In the genomic region with DNA sequence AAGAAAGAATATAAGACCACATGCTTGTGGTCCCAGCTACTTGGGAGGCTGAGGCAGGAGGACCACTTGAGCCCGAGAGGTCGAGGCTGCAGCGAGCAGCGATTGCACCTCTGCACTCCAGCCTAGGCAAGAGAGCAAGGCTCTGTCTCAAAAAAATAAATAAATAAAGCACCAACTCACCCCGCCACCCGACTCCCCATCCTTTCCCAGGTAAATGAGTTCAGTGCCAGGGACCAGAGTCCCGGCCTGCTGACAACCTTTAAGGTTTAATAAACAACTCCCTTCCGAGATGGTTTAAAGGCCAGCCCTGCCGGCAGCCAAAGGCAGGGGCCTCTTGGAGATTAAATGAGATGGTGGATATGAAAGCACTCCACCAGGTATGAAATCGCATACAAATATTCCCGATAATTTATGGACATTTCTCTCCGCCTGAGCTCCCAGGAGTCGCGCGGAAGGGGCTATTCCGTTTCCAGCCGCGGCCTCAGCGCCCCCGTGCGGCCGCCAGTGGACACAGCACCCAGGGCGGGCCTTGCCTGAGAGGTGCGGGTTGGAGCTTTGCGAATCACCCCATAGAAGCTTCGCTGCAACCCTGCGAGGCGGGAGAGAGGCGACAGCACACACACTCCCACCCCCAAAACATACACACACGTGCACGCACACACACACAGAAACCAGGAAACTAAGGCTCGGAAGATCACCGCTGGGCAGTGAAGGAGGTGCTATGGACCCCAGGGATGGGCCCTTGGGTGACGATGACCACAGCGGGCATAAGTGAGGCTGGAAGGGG, we compare ENCODE assay signal across 1 cellular context.
A peak's percentile ranks its signal among the peaks of the same experiment; 100 is the strongest.
TF ChIP-seq lines count a peak whose summit lies in the region.

No MANE protein-coding gene starts in this region.

TF ChIP-seq in HepG2, 621 proteins besides CTCF, POLR2A, EP300 and RAD21 (continued from another document and continues in another):
- TF ChIP-seq, protein P1, sequence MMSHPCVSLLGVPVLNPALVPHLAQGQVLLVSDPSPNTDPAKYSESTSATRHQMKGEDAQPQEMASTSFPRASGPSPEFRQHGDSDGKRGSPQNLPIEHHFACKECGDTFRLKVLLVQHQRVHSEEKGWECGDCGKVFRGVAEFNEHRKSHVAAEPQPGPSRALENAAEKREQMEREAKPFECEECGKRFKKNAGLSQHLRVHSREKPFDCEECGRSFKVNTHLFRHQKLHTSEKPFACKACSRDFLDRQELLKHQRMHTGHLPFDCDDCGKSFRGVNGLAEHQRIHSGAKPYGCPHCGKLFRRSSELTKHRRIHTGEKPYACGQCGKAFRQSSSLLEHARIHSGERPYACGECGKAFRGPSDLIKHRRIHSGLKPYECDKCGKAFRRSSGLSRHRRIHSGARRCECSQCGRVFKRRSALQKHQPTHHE (CRISPR knock-in tag; IDR thresholded peaks at IDR 0.05; ENCODE audit: borderline replicate concordance) = no peak
- TF ChIP-seq ZNF841 (CRISPR knock-in tag; IDR thresholded peaks at IDR 0.05; ENCODE audit: borderline replicate concordance) = no peak
- TF ChIP-seq EZH2 (conservative IDR thresholded peaks at IDR 0.05; ENCODE audit: low read depth, low read length) = 0 out of 2 replicates have a peak, but pooled peaks have one; percentile 13
- TF ChIP-seq KDM3A (CRISPR knock-in tag; IDR thresholded peaks at IDR 0.05; ENCODE audit: low read depth) = 0 out of 2 replicates have a peak, but pooled peaks have one; percentile 64
- no peak for TF ChIP-seq KLF16 (CRISPR knock-in tag; IDR thresholded peaks at IDR 0.05)
- TF ChIP-seq FOXK2 (IDR thresholded peaks at IDR 0.05) = no peak
- TF ChIP-seq HES4 (CRISPR knock-in tag; IDR thresholded peaks at IDR 0.05; ENCODE audit: borderline replicate concordance) = no peak
- TF ChIP-seq ZNF605 (CRISPR knock-in tag; IDR thresholded peaks at IDR 0.05) = peak; percentile 68; the same call in 1 of the 2 replicates
- TF ChIP-seq, protein P2, sequence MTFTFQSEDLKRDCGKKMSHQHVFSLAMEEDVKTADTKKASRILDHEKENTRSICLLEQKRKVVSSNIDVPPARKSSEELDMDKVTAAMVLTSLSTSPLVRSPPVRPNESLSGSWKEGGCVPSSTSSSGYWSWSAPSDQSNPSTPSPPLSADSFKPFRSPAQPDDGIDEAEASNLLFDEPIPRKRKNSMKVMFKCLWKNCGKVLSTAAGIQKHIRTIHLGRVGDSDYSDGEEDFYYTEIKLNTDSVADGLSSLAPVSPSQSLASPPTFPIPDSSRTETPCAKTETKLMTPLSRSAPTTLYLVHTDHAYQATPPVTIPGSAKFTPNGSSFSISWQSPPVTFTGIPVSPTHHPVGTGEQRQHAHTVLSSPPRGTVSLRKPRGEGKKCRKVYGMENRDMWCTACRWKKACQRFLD (CRISPR knock-in tag; IDR thresholded peaks at IDR 0.05; ENCODE audit: borderline replicate concordance) = 0 out of 2 replicates have a peak, but pooled peaks have one; percentile 15
- TF ChIP-seq GATAD1 (CRISPR knock-in tag; IDR thresholded peaks at IDR 0.05) = no peak
- TF ChIP-seq NRL (CRISPR knock-in tag; IDR thresholded peaks at IDR 0.05; ENCODE audit: borderline replicate concordance) = no peak
- TF ChIP-seq, protein P3, sequence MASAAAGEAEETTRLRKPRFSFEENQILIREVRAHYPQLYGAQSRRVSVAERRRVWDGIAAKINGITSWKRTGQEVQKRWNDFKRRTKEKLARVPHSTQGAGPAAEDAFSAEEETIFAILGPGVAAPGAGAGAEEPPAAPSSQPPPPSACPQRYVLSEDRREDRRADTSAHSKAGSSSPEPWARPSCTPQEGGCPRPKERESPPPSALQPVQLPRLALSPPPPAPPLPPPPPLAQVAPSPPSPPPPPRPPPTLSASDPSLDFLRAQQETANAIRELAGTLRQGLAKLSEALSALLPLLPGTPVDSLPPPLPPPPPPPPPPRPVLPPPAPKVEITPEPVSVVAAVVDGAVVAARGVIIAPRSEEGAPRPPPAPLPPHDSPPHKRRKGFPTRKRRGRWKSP (CRISPR knock-in tag; IDR thresholded peaks at IDR 0.05) = no peak
- TF ChIP-seq HOXD1 (CRISPR knock-in tag; IDR thresholded peaks at IDR 0.05) = no peak
- TF ChIP-seq NPAS2 (CRISPR knock-in tag; IDR thresholded peaks at IDR 0.05; ENCODE audit: borderline replicate concordance) = no peak
- TF ChIP-seq, protein P4, sequence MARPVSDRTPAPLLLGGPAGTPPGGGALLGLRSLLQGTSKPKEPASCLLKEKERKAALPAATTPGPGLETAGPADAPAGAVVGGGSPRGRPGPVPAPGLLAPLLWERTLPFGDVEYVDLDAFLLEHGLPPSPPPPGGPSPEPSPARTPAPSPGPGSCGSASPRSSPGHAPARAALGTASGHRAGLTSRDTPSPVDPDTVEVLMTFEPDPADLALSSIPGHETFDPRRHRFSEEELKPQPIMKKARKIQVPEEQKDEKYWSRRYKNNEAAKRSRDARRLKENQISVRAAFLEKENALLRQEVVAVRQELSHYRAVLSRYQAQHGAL (CRISPR knock-in tag; IDR thresholded peaks at IDR 0.05; ENCODE audit: not compliant biosample characterization) = no peak
- TF ChIP-seq, protein P5, sequence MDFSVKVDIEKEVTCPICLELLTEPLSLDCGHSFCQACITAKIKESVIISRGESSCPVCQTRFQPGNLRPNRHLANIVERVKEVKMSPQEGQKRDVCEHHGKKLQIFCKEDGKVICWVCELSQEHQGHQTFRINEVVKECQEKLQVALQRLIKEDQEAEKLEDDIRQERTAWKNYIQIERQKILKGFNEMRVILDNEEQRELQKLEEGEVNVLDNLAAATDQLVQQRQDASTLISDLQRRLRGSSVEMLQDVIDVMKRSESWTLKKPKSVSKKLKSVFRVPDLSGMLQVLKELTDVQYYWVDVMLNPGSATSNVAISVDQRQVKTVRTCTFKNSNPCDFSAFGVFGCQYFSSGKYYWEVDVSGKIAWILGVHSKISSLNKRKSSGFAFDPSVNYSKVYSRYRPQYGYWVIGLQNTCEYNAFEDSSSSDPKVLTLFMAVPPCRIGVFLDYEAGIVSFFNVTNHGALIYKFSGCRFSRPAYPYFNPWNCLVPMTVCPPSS (IDR thresholded peaks at IDR 0.05) = no peak
- TF ChIP-seq, protein P6, sequence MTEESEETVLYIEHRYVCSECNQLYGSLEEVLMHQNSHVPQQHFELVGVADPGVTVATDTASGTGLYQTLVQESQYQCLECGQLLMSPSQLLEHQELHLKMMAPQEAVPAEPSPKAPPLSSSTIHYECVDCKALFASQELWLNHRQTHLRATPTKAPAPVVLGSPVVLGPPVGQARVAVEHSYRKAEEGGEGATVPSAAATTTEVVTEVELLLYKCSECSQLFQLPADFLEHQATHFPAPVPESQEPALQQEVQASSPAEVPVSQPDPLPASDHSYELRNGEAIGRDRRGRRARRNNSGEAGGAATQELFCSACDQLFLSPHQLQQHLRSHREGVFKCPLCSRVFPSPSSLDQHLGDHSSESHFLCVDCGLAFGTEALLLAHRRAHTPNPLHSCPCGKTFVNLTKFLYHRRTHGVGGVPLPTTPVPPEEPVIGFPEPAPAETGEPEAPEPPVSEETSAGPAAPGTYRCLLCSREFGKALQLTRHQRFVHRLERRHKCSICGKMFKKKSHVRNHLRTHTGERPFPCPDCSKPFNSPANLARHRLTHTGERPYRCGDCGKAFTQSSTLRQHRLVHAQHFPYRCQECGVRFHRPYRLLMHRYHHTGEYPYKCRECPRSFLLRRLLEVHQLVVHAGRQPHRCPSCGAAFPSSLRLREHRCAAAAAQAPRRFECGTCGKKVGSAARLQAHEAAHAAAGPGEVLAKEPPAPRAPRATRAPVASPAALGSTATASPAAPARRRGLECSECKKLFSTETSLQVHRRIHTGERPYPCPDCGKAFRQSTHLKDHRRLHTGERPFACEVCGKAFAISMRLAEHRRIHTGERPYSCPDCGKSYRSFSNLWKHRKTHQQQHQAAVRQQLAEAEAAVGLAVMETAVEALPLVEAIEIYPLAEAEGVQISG (CRISPR knock-in tag; IDR thresholded peaks at IDR 0.05) = no peak
- TF ChIP-seq ZNF616 (CRISPR knock-in tag; IDR thresholded peaks at IDR 0.05; ENCODE audit: low read depth) = no peak
- TF ChIP-seq, protein P7, sequence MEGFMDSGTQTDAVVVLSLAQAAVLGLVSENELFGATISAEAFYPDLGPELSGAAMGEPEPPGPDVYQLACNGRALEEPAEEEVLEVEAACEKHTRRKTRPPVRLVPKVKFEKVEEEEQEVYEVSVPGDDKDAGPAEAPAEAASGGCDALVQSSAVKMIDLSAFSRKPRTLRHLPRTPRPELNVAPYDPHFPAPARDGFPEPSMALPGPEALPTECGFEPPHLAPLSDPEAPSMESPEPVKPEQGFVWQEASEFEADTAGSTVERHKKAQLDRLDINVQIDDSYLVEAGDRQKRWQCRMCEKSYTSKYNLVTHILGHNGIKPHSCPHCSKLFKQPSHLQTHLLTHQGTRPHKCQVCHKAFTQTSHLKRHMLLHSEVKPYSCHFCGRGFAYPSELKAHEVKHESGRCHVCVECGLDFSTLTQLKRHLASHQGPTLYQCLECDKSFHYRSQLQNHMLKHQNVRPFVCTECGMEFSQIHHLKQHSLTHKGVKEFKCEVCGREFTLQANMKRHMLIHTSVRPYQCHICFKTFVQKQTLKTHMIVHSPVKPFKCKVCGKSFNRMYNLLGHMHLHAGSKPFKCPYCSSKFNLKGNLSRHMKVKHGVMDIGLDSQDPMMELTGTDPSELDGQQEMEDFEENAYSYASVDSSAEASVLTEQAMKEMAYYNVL (CRISPR knock-in tag; IDR thresholded peaks at IDR 0.05; ENCODE audit: borderline replicate concordance) = 0 out of 2 replicates have a peak, but pooled peaks have one; percentile 24
- no peak for TF ChIP-seq SOX6 (IDR thresholded peaks at IDR 0.05)
- no peak; the same call in 1 of the 2 replicates for TF ChIP-seq SOX6 (CRISPR knock-in tag; IDR thresholded peaks at IDR 0.05)
- peak; percentile 55; the same call in 1 of the 2 replicates for TF ChIP-seq SALL1 (CRISPR knock-in tag; IDR thresholded peaks at IDR 0.05)
- no peak for TF ChIP-seq ZNF441 (CRISPR knock-in tag; IDR thresholded peaks at IDR 0.05; ENCODE audit: borderline replicate concordance)
- TF ChIP-seq, protein P8, sequence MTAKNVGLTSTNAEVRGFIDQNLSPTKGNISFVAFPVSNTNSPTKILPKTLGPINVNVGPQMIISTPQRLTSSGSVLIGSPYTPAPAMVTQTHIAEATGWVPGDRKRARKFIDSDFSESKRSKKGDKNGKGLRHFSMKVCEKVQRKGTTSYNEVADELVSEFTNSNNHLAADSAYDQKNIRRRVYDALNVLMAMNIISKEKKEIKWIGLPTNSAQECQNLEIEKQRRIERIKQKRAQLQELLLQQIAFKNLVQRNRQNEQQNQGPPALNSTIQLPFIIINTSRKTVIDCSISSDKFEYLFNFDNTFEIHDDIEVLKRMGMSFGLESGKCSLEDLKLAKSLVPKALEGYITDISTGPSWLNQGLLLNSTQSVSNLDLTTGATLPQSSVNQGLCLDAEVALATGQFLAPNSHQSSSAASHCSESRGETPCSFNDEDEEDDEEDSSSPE (CRISPR knock-in tag; IDR thresholded peaks at IDR 0.05) = 0 out of 2 replicates have a peak, but pooled peaks have one; percentile 22
- TF ChIP-seq ZNF44 (CRISPR knock-in tag; IDR thresholded peaks at IDR 0.05) = peak; percentile 39; the same call in 1 of the 2 replicates
- TF ChIP-seq, protein P9, sequence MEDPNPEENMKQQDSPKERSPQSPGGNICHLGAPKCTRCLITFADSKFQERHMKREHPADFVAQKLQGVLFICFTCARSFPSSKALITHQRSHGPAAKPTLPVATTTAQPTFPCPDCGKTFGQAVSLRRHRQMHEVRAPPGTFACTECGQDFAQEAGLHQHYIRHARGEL (CRISPR knock-in tag; IDR thresholded peaks at IDR 0.05) = no peak
- TF ChIP-seq ZNF678 (CRISPR knock-in tag; IDR thresholded peaks at IDR 0.05) = no peak
- TF ChIP-seq HNF4G (IDR thresholded peaks at IDR 0.05; ENCODE audit: borderline replicate concordance, low read depth, low read length) = no peak
- TF ChIP-seq HNF4G (CRISPR knock-in tag; IDR thresholded peaks at IDR 0.05; ENCODE audit: borderline replicate concordance, low read depth) = no peak
- TF ChIP-seq, protein P10, sequence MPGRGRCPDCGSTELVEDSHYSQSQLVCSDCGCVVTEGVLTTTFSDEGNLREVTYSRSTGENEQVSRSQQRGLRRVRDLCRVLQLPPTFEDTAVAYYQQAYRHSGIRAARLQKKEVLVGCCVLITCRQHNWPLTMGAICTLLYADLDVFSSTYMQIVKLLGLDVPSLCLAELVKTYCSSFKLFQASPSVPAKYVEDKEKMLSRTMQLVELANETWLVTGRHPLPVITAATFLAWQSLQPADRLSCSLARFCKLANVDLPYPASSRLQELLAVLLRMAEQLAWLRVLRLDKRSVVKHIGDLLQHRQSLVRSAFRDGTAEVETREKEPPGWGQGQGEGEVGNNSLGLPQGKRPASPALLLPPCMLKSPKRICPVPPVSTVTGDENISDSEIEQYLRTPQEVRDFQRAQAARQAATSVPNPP (CRISPR knock-in tag; IDR thresholded peaks at IDR 0.05) = no peak
- TF ChIP-seq IRF2 (CRISPR knock-in tag; IDR thresholded peaks at IDR 0.05) = peak; percentile 23; the same call in 1 of the 2 replicates
- no peak for TF ChIP-seq JUN (CRISPR knock-in tag; IDR thresholded peaks at IDR 0.05)
- TF ChIP-seq, protein P11, sequence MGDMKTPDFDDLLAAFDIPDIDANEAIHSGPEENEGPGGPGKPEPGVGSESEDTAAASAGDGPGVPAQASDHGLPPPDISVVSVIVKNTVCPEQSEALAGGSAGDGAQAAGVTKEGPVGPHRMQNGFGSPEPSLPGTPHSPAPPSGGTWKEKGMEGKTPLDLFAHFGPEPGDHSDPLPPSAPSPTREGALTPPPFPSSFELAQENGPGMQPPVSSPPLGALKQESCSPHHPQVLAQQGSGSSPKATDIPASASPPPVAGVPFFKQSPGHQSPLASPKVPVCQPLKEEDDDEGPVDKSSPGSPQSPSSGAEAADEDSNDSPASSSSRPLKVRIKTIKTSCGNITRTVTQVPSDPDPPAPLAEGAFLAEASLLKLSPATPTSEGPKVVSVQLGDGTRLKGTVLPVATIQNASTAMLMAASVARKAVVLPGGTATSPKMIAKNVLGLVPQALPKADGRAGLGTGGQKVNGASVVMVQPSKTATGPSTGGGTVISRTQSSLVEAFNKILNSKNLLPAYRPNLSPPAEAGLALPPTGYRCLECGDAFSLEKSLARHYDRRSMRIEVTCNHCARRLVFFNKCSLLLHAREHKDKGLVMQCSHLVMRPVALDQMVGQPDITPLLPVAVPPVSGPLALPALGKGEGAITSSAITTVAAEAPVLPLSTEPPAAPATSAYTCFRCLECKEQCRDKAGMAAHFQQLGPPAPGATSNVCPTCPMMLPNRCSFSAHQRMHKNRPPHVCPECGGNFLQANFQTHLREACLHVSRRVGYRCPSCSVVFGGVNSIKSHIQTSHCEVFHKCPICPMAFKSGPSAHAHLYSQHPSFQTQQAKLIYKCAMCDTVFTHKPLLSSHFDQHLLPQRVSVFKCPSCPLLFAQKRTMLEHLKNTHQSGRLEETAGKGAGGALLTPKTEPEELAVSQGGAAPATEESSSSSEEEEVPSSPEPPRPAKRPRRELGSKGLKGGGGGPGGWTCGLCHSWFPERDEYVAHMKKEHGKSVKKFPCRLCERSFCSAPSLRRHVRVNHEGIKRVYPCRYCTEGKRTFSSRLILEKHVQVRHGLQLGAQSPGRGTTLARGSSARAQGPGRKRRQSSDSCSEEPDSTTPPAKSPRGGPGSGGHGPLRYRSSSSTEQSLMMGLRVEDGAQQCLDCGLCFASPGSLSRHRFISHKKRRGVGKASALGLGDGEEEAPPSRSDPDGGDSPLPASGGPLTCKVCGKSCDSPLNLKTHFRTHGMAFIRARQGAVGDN (CRISPR knock-in tag; IDR thresholded peaks at IDR 0.05) = peak; percentile 59
- peak; percentile 29; the same call in 1 of the 2 replicates for TF ChIP-seq MYC (CRISPR knock-in tag; IDR thresholded peaks at IDR 0.05; ENCODE audit: borderline replicate concordance)
- 0 out of 2 replicates have a peak, but pooled peaks have one; percentile 45 for TF ChIP-seq THAP11 (CRISPR knock-in tag; IDR thresholded peaks at IDR 0.05)
- 0 out of 2 replicates have a peak, but pooled peaks have one; percentile 32 for TF ChIP-seq MAZ (IDR thresholded peaks at IDR 0.05; ENCODE audit: borderline replicate concordance, low read depth, low read length)
- no peak for TF ChIP-seq MAZ (CRISPR knock-in tag; IDR thresholded peaks at IDR 0.05; ENCODE audit: low read depth)
- TF ChIP-seq ZNF619 (CRISPR knock-in tag; IDR thresholded peaks at IDR 0.05) = 0 out of 2 replicates have a peak, but pooled peaks have one; percentile 31
- TF ChIP-seq SIN3A (IDR thresholded peaks at IDR 0.05; ENCODE audit: borderline replicate concordance, low read depth, low read length) = no peak
- no peak for TF ChIP-seq PCBP2 (optimal IDR thresholded peaks at IDR 0.05; ENCODE audit: low read depth, low read length, poor library complexity, severe bottlenecking)
